30 cellular contexts compared by ENCODE assay signal in genomic region chr1:197235355-197235754, GRCh38. TPM values are rescaled to one million over a fixed set of nuclear protein-coding genes. Genes with fewer than 3 reads are reported as not detected.
"Had no signal": no experiment of that assay in that cellular context is flagged by ENCODE, and none has a peak within 500 bp of the region (broad histone marks: within the 10 kb centered on the region; RNA-seq: fewer than 3 reads in every experiment).

No MANE protein-coding gene starts in this region.

- H3K9me3 Mint-ChIP-seq: nephron, neural progenitor cell, type B pancreatic cell had no signal

- H2AFZ ChIP-seq: neural progenitor cell, parathyroid adenoma had no signal

- H3K27me3 ChIP-seq: esophagus squamous epithelium, gastrocnemius medialis, neural progenitor cell, stomach, testis, tibial artery had no signal

- H3K9ac ChIP-seq: neural progenitor cell, parathyroid adenoma had no signal

- ATAC-seq: gastrocnemius medialis; naive thymus-derived CD4-positive, alpha-beta T cell; sciatic nerve had no signal

- H3K4me3 Mint-ChIP-seq: mesothelial cell of epicardium; naive thymus-derived CD4-positive, alpha-beta T cell; nephron; neural progenitor cell; type B pancreatic cell had no signal

- H3K27ac ChIP-seq: esophagus squamous epithelium, gastrocnemius medialis, neural progenitor cell, parathyroid adenoma, stomach, testis, tibial artery had no signal

- H3K36me3 ChIP-seq: esophagus squamous epithelium, gastrocnemius medialis, neural progenitor cell, stomach, tibial artery had no signal

- H3K27ac Mint-ChIP-seq: mesothelial cell of epicardium; naive thymus-derived CD4-positive, alpha-beta T cell; nephron; neural progenitor cell; progenitor cell of endocrine pancreas; type B pancreatic cell had no signal

- H3K4me1 Mint-ChIP-seq: mesothelial cell of epicardium; naive thymus-derived CD4-positive, alpha-beta T cell; nephron; neural progenitor cell had no signal

- H3K4me1 ChIP-seq: esophagus squamous epithelium, gastrocnemius medialis, neural progenitor cell, parathyroid adenoma, stomach, testis, tibial artery had no signal

- H3K36me3 Mint-ChIP-seq: mesothelial cell of epicardium, neural progenitor cell, type B pancreatic cell had no signal

- FAIRE-seq: colon, endothelial cell of umbilical vein, keratinocyte had no signal

- H3K4me3 ChIP-seq: esophagus squamous epithelium, gastrocnemius medialis, neural progenitor cell, smooth muscle cell, stomach, testis, tibial artery had no signal

- H3K9me3 ChIP-seq: esophagus squamous epithelium, gastrocnemius medialis, stomach, testis, tibial artery had no signal

- H3K79me2 ChIP-seq: parathyroid adenoma had no signal

- DNase-seq: effector CD8-positive, alpha-beta T cell; erythroblast; esophagus squamous epithelium; foreskin fibroblast; gastrocnemius medialis; head of caudate nucleus; mesenchymal stem cell; naive thymus-derived CD4-positive, alpha-beta T cell; stimulated activated CD4-positive, alpha-beta T cell treated with anti-CD3 and anti-CD28 coated beads, Interleukin-12 subunit alpha, Interleukin-12 subunit beta, amount 100 ng/mL, for 4 hours; stimulated activated CD4-positive, alpha-beta T cell treated with anti-CD3 and anti-CD28 coated beads, Interleukin-1b, Interleukin-23, amount 100 ng/mL, for 48 hours; stimulated activated CD4-positive, alpha-beta T cell treated with anti-CD3 and anti-CD28 coated beads, Interleukin-4, amount 100 ng/mL, for 1 hour; stimulated activated CD8-positive, alpha-beta memory T cell treated with anti-CD3 and anti-CD28 coated beads, Interleukin-4, amount 100 ng/mL, for 48 hours; stimulated activated naive CD4-positive, alpha-beta T cell treated with Interleukin-2 at 50 U/mL for 16 hours; stomach; testis; tibial artery had no signal

- H3K4me2 ChIP-seq: neural progenitor cell, smooth muscle cell had no signal

- H3K27me3 Mint-ChIP-seq: naive thymus-derived CD4-positive, alpha-beta T cell; progenitor cell of endocrine pancreas had no signal

RNA-seq across cellular contexts. Expression of gene CRB1, which starts 32.7 kb away (rescaled TPM):
- total RNA-seq: endothelial cell of umbilical vein, glomerular endothelial cell, lung microvascular endothelial cell, osteoblast, progenitor cell of endocrine pancreas had no signal
- polyA plus RNA-seq: endothelial cell of umbilical vein, smooth muscle cell had no signal
